8 cellular contexts compared by ENCODE assay signal in genomic region chr1:77682442-77683141, GRCh38. TPM values are rescaled to one million over a fixed set of nuclear protein-coding genes. Genes with fewer than 3 reads are reported as not detected.
DNase-seq lines count a peak whose midpoint lies in the region; ATAC-seq and TF ChIP-seq lines count a peak whose summit lies in the region.

ZZZ3 (minus strand) TSS chr1:77682658; CDS start chr1:77633354, 49,304 bp downstream.

- H3K36me3 Mint-ChIP-seq in dendritic cell treated with granulocyte-macrophage colony-stimulating factor and Interleukin-4, amounts not matched to agents 40 ng/mL and 50 ng/mL, for 4 days (ENCODE audit: low read depth), result peaks cover 18% of the 10 kb centered on the region

- peak within 1 kb of the TSS; percentile 87 to 99 (median 94) for H3K9ac ChIP-seq in BLaER1 treated with 17β-estradiol and CSF1 and Interleukin-3, amounts not matched to agents 10 nM and 100 nM

- no peaks in the 10 kb centered on the region for H3K9me3 ChIP-seq in BLaER1 treated with 17β-estradiol and CSF1 and Interleukin-3, amounts not matched to agents 10 nM and 100 nM (replicated peaks in 1 of 11)
- no peaks in the 10 kb centered on the region for H3K9me3 ChIP-seq in left lung

- TF ChIP-seq CTCF in left lung (IDR thresholded peaks at IDR 0.05), result no peak

- peak within 1 kb of the TSS; percentile 76 to 94 (median 89) for H3K4me2 ChIP-seq in BLaER1 treated with 17β-estradiol and CSF1 and Interleukin-3, amounts not matched to agents 10 nM and 100 nM

- H3K27ac ChIP-seq in BLaER1 treated with 17β-estradiol and CSF1 and Interleukin-3, amounts not matched to agents 10 nM and 100 nM, result peak within 1 kb of the TSS; percentile 90 to 99 (median 96)
- peak within 1 kb of the TSS; percentile 95 for H3K27ac ChIP-seq in left lung

- peaks cover 43% of the 10 kb centered on the region for H3K4me1 Mint-ChIP-seq in dendritic cell treated with granulocyte-macrophage colony-stimulating factor and Interleukin-4, amounts not matched to agents 40 ng/mL and 50 ng/mL, for 4 days (ENCODE audit: low read depth)

- H3K27ac Mint-ChIP-seq in dendritic cell treated with granulocyte-macrophage colony-stimulating factor and Interleukin-4, amounts not matched to agents 40 ng/mL and 50 ng/mL, for 4 days, result peak within 1 kb of the TSS; percentile 97

- peaks cover 0 to 10% (median 0%) of the 10 kb centered on the region in 11 experiments; a peak in 4 of 22 replicates for H3K36me3 ChIP-seq in BLaER1 treated with 17β-estradiol and CSF1 and Interleukin-3, amounts not matched to agents 10 nM and 100 nM
- H3K36me3 ChIP-seq in left lung, result no peaks in the 10 kb centered on the region

- DNase-seq in NCI-H69 (lab: John Stamatoyannopoulos, UW) (peak; percentile 92), left lung (peak; percentile 94)
- peak; percentile 92 for DNase-seq in activated CD4-positive, alpha-beta T cell treated with anti-CD3 and anti-CD28 coated beads, Interleukin-2, amount 50 U/mL, for 1 hour
- DNase-seq in stimulated activated CD4-positive, alpha-beta T cell treated with anti-CD3 and anti-CD28 coated beads, Interleukin-2, amount 100 ng/mL, for 48 hours, result peak; percentile 85 to 87

- H3K9me3 Mint-ChIP-seq in dendritic cell treated with granulocyte-macrophage colony-stimulating factor and Interleukin-4, amounts not matched to agents 40 ng/mL and 50 ng/mL, for 4 days, result no peaks in the 10 kb centered on the region

- peak within 1 kb of the TSS; percentile 95 for H3K4me3 Mint-ChIP-seq in dendritic cell treated with granulocyte-macrophage colony-stimulating factor and Interleukin-4, amounts not matched to agents 40 ng/mL and 50 ng/mL, for 4 days

- no peaks in the 10 kb centered on the region for H3K27me3 ChIP-seq in BLaER1 treated with 17β-estradiol and CSF1 and Interleukin-3, amounts not matched to agents 10 nM and 100 nM
- no peaks in the 10 kb centered on the region for H3K27me3 ChIP-seq in left lung

- no peaks in the 10 kb centered on the region for H3K27me3 Mint-ChIP-seq in dendritic cell treated with granulocyte-macrophage colony-stimulating factor and Interleukin-4, amounts not matched to agents 40 ng/mL and 50 ng/mL, for 4 days

- peak within 1 kb of the TSS; percentile 71 to 97 (median 86) for H3K4me3 ChIP-seq in BLaER1 treated with 17β-estradiol and CSF1 and Interleukin-3, amounts not matched to agents 10 nM and 100 nM
- H3K4me3 ChIP-seq in left lung, result peak within 1 kb of the TSS; percentile 68 to 88

- ATAC-seq in GM19328 (IDR thresholded peaks at IDR 0.05; ENCODE audit: unreplicated experiment), result peak; percentile 57
- ATAC-seq in HG03520 (IDR thresholded peaks at IDR 0.05; ENCODE audit: unreplicated experiment), result peak; percentile 68
- peak; percentile 84 for ATAC-seq in left lung

- intact Hi-C loops in dendritic cell treated with granulocyte-macrophage colony-stimulating factor and Interleukin-4, amounts not matched to agents 40 ng/mL and 50 ng/mL, for 4 days (cut with micrococcal nuclease), result loop anchor here (2.0 to 10.0 kb wide), 4 partner anchors 75 to 464 kb away; partner anchors contain the start of genes FUBP1, PIGK and USP33
- intact Hi-C loops in left lung (cut with DNase I), result no loop called here

- peaks cover 13 to 50% (median 42%) of the 10 kb centered on the region in 11 experiments; a peak in 20 of 22 replicates for H4K20me1 ChIP-seq in BLaER1 treated with 17β-estradiol and CSF1 and Interleukin-3, amounts not matched to agents 10 nM and 100 nM

- H3K4me1 ChIP-seq in BLaER1 treated with 17β-estradiol and CSF1 and Interleukin-3, amounts not matched to agents 10 nM and 100 nM, result peaks cover 21 to 45% (median 32%) of the 10 kb centered on the region in 10 experiments
- peaks cover 4 to 38% of the 10 kb centered on the region in 2 donors for H3K4me1 ChIP-seq in left lung

RNA-seq across cellular contexts. Expression of gene ZZZ3, which starts in this region (rescaled TPM):
- 10 to 100 TPM; 36.3 to 42.3 TPM for total RNA-seq in left lung

Comparison
In these comparisons a context has a peak if more than half of its experiments do, and no peak if none do; other contexts are left out.
1. Peak in every context shown above with its lines: DNase-seq, ATAC-seq, H3K4me3 ChIP-seq and H3K27ac ChIP-seq.